ENCODE assay signal across 15 cellular contexts in genomic region chr11:12158926-12159325, GRCh38. TPM values are rescaled to one million over a fixed set of nuclear protein-coding genes. Genes with fewer than 3 reads are reported as not detected.
DNase-seq lines count a peak whose midpoint lies in the region; ATAC-seq and TF ChIP-seq lines count a peak whose summit lies in the region.
"Had no signal": no experiment of that assay in that cellular context is flagged by ENCODE, and none has a peak within 500 bp of the region (broad histone marks: within the 10 kb centered on the region; RNA-seq: fewer than 3 reads in every experiment).

No MANE protein-coding gene starts in this region.

- peaks cover 10% of the 10 kb centered on the region for H3K27me3 Mint-ChIP-seq in stimulated activated memory B cell treated with anti-CD40 and anti-IgM and Interleukin-4, amounts not matched to agents 10 μg/mL and 1 μg/mL and 100 μg/mL, for 72 hours
- H3K27me3 Mint-ChIP-seq: activated B cell treated with CpG ODN at 0.5 μM for 24 hours; activated naive CD4-positive, alpha-beta T cell treated with anti-CD3 and anti-CD28 coated beads, Interleukin-2, amount 50 U/mL, for 24 hours; effector memory CD8-positive, alpha-beta T cell; IgD-negative memory B cell had no signal

- H3K4me1 ChIP-seq in ACC112 (ENCODE audit: control insufficient read depth, insufficient read depth, low read length, unreplicated experiment) (peaks cover 44% of the 10 kb centered on the region), SJSA1 (replicated peaks) (peaks cover 75% of the 10 kb centered on the region), psoas muscle (peaks cover 32% of the 10 kb centered on the region)

- H3K27me3 ChIP-seq in ACC112 (ENCODE audit: insufficient read depth, low read length) = no peaks in the 10 kb centered on the region
- no peaks in the 10 kb centered on the region for H3K27me3 ChIP-seq in SJSA1 (replicated peaks)
- H3K27me3 ChIP-seq in psoas muscle (ENCODE audit: insufficient read depth in 3 of 3, low read length in 2 of 3) = no peaks in the 10 kb centered on the region
- H3K27me3 ChIP-seq: neutrophil had no signal

- no peak for TF ChIP-seq CTCF in psoas muscle (IDR thresholded peaks at IDR 0.05)

- no peaks in the 10 kb centered on the region for H3K4me1 Mint-ChIP-seq in stimulated activated memory B cell treated with anti-CD40 and anti-IgM and Interleukin-4, amounts not matched to agents 10 μg/mL and 1 μg/mL and 100 μg/mL, for 72 hours
- H3K4me1 Mint-ChIP-seq: activated B cell treated with CpG ODN at 0.5 μM for 24 hours, IgD-negative memory B cell had no signal

- H3K4me3 ChIP-seq in ACC112 (ENCODE audit: low read depth, low read length) = no peak overlapping the region
- H3K4me3 ChIP-seq in SJSA1 = no peak overlapping the region
- H3K4me3 ChIP-seq in psoas muscle = no peak overlapping the region
- H3K4me3 ChIP-seq: PC-9 had no signal

- no peak overlapping the region for H2AFZ ChIP-seq in ACC112 (ENCODE audit: low read length, unreplicated experiment)
- H2AFZ ChIP-seq: PC-9 had no signal

- 90 to 97% (median 92%) methylated on average over 6 of the region's 6 CpGs for WGBS in psoas muscle, 3 donors

- intact Hi-C loops in Right ventricle myocardium superior (cut with DNase I) (no loop called here), psoas muscle (cut with DNase I) (loop anchor here in 1 of 2 donors (5.0 kb wide), 1 partner anchor 78 kb away; no protein-coding TSS in a partner anchor)

- peak overlapping the region; percentile 70 for H3K27ac ChIP-seq in ACC112 (ENCODE audit: low read depth, low read length)
- H3K27ac ChIP-seq in SJSA1 = peak overlapping the region; percentile 90
- peak overlapping the region; percentile 67 for H3K27ac ChIP-seq in psoas muscle
- H3K27ac ChIP-seq: neutrophil, PC-9 had no signal

- DNase-seq in SJSA1 (ENCODE audit: low read depth in 1 of 2, low spot score in 2 of 2) (no peak), Right ventricle myocardium superior (no peak), psoas muscle (no peak), HK-2 (ENCODE audit: unreplicated experiment) (no peak), ureter (ENCODE audit: low spot score) (no peak)
- DNase-seq: activated B cell treated with CpG ODN at 0.5 μM for 24 hours; effector memory CD8-positive, alpha-beta T cell; NCI-H187 treated with DMSO at 0.1 percent for 48 hours; PC-9 had no signal

- H3K36me3 Mint-ChIP-seq in stimulated activated memory B cell treated with anti-CD40 and anti-IgM and Interleukin-4, amounts not matched to agents 10 μg/mL and 1 μg/mL and 100 μg/mL, for 72 hours = no peaks in the 10 kb centered on the region
- H3K36me3 Mint-ChIP-seq: activated naive CD4-positive, alpha-beta T cell treated with anti-CD3 and anti-CD28 coated beads, Interleukin-2, amount 50 U/mL, for 24 hours; IgD-negative memory B cell had no signal

- H3K36me3 ChIP-seq in ACC112 (ENCODE audit: insufficient read depth, low read length) (no peaks in the 10 kb centered on the region; the same call in 1 of the 2 replicates), SJSA1 (peaks cover 25% of the 10 kb centered on the region), psoas muscle (ENCODE audit: insufficient read depth in 1 of 2, low read depth in 1 of 2) (peaks cover 0 to 13% of the 10 kb centered on the region in 2 donors)

- H3K27ac Mint-ChIP-seq in stimulated activated memory B cell treated with anti-CD40 and anti-IgM and Interleukin-4, amounts not matched to agents 10 μg/mL and 1 μg/mL and 100 μg/mL, for 72 hours = no peak overlapping the region
- H3K27ac Mint-ChIP-seq: activated B cell treated with CpG ODN at 0.5 μM for 24 hours; activated naive CD4-positive, alpha-beta T cell treated with anti-CD3 and anti-CD28 coated beads, Interleukin-2, amount 50 U/mL, for 24 hours; effector memory CD8-positive, alpha-beta T cell had no signal

- ATAC-seq in Right ventricle myocardium superior (ENCODE audit: poor library complexity) = peak; percentile 53
- no peak for ATAC-seq in psoas muscle
- ATAC-seq in stimulated activated memory B cell treated with anti-CD40 and anti-IgM and Interleukin-4, amounts not matched to agents 10 μg/mL and 1 μg/mL and 100 μg/mL, for 72 hours = no peak
- no peak for ATAC-seq in HG03442 (IDR thresholded peaks at IDR 0.05; ENCODE audit: unreplicated experiment)
- ATAC-seq: effector memory CD8-positive, alpha-beta T cell had no signal

- no peaks in the 10 kb centered on the region for H3K9me3 ChIP-seq in SJSA1 (replicated peaks)
- no peaks in the 10 kb centered on the region for H3K9me3 ChIP-seq in psoas muscle
- H3K9me3 ChIP-seq: neutrophil had no signal

- no peak overlapping the region for H3K4me3 Mint-ChIP-seq in stimulated activated memory B cell treated with anti-CD40 and anti-IgM and Interleukin-4, amounts not matched to agents 10 μg/mL and 1 μg/mL and 100 μg/mL, for 72 hours
- H3K4me3 Mint-ChIP-seq: activated B cell treated with CpG ODN at 0.5 μM for 24 hours; activated naive CD4-positive, alpha-beta T cell treated with anti-CD3 and anti-CD28 coated beads, Interleukin-2, amount 50 U/mL, for 24 hours; effector memory CD8-positive, alpha-beta T cell; IgD-negative memory B cell had no signal

- no peaks in the 10 kb centered on the region for H3K79me2 ChIP-seq in ACC112 (ENCODE audit: control insufficient read depth, insufficient read depth, low read length, unreplicated experiment)

- no peaks in the 10 kb centered on the region for H3K9me3 Mint-ChIP-seq in stimulated activated memory B cell treated with anti-CD40 and anti-IgM and Interleukin-4, amounts not matched to agents 10 μg/mL and 1 μg/mL and 100 μg/mL, for 72 hours
- H3K9me3 Mint-ChIP-seq: activated B cell treated with CpG ODN at 0.5 μM for 24 hours; activated naive CD4-positive, alpha-beta T cell treated with anti-CD3 and anti-CD28 coated beads, Interleukin-2, amount 50 U/mL, for 24 hours; effector memory CD8-positive, alpha-beta T cell; IgD-negative memory B cell had no signal

RNA-seq across cellular contexts. Expression of gene MICAL2, which starts 48.5 kb away (rescaled TPM):
- total RNA-seq in SJSA1 (2014; rRNA removed; shearing (Covaris generic)) = 42.8 and 59.8 TPM in 2 replicates
- total RNA-seq in Right ventricle myocardium superior = 34.8 TPM
- 10 to 100 TPM; 14.0 to 45.7 (median 29.0) TPM for total RNA-seq in psoas muscle
- 10 to 100 TPM in 2 of 3 donors, 1 to 10 TPM in 1; 6.8 to 15.0 (median 11.7) TPM for polyA plus RNA-seq in psoas muscle
- total RNA-seq in ureter = 215 TPM
